24 cellular contexts compared by ENCODE assay signal in genomic region chr3:135752851-135753250, GRCh38.
DNase-seq lines count a peak whose midpoint lies in the region; ATAC-seq, FAIRE-seq and TF ChIP-seq lines count a peak whose summit lies in the region.
"Had no signal": no experiment of that assay in that cellular context is flagged by ENCODE, and none has a peak within 500 bp of the region (broad histone marks: within the 10 kb centered on the region; RNA-seq: fewer than 3 reads in every experiment).

No MANE protein-coding gene starts in this region.

- H3K9me3 Mint-ChIP-seq in activated CD4-positive, alpha-beta memory T cell treated with anti-CD3 and anti-CD28 coated beads, Interleukin-2, amount 10 ng/mL, durations not matched to agents 7 days and 5 days = peaks cover 2% of the 10 kb centered on the region
- H3K9me3 Mint-ChIP-seq: activated naive CD8-positive, alpha-beta T cell treated with anti-CD3 and anti-CD28 coated beads, Interleukin-2, amount 50 U/mL, for 24 hours; memory B cell had no signal

- no peaks in the 10 kb centered on the region for H3K36me3 ChIP-seq in HEK293 (ENCODE audit: control insufficient read depth in 2 of 2, insufficient read depth in 1 of 2, low read length in 2 of 2)
- H3K36me3 ChIP-seq: brain microvascular endothelial cell, colonic mucosa, prostate gland, spleen had no signal

- H3K4me3 ChIP-seq in A549 (no peak overlapping the region), HEK293 (ENCODE audit: low read depth, low read length) (no peak overlapping the region)
- H3K4me3 ChIP-seq: colonic mucosa, prostate gland, spleen had no signal

- H3K4me1 ChIP-seq in A549 = no peaks in the 10 kb centered on the region
- no peaks in the 10 kb centered on the region for H3K4me1 ChIP-seq in HEK293 (ENCODE audit: control insufficient read depth, insufficient read depth, low read length)
- H3K4me1 ChIP-seq: colonic mucosa, prostate gland, spleen had no signal

- ATAC-seq in A549 = no peak
- no peak for ATAC-seq in GM18861 (IDR thresholded peaks at IDR 0.05; ENCODE audit: unreplicated experiment)
- no peak for ATAC-seq in GM21717 (IDR thresholded peaks at IDR 0.05; ENCODE audit: unreplicated experiment)
- ATAC-seq: activated naive CD8-positive, alpha-beta T cell treated with anti-CD3 and anti-CD28 coated beads, Interleukin-2, amount 50 U/mL, for 24 hours; natural killer cell had no signal

- WGBS in A549 (ENCODE audit: missing lambda C conversion rate) = 0% methylated on average over 2 of the region's 2 CpGs

- FAIRE-seq in A549 (lab: Jason Lieb, UNC) = no peak
- FAIRE-seq: endometrium, GM12892, kidney, RCC 7860 had no signal

- H3K27ac Mint-ChIP-seq in activated CD4-positive, alpha-beta memory T cell treated with anti-CD3 and anti-CD28 coated beads, Interleukin-2, amount 10 ng/mL, durations not matched to agents 7 days and 5 days = no peak overlapping the region
- H3K27ac Mint-ChIP-seq: activated naive CD8-positive, alpha-beta T cell treated with anti-CD3 and anti-CD28 coated beads, Interleukin-2, amount 50 U/mL, for 24 hours; memory B cell; natural killer cell had no signal

- no peaks in the 10 kb centered on the region for H3K36me3 Mint-ChIP-seq in activated CD4-positive, alpha-beta memory T cell treated with anti-CD3 and anti-CD28 coated beads, Interleukin-2, amount 10 ng/mL, durations not matched to agents 7 days and 5 days (ENCODE audit: low read depth)
- H3K36me3 Mint-ChIP-seq: memory B cell, natural killer cell had no signal

- H3K27ac ChIP-seq in A549 (no peak overlapping the region), HEK293 (ENCODE audit: extremely low read depth, low read depth, low read length) (no peak overlapping the region), substantia nigra (ENCODE audit: low read depth, low read length, poor library complexity, severe bottlenecking) (no peak overlapping the region)
- H3K27ac ChIP-seq: brain microvascular endothelial cell, C4-2B, colonic mucosa, prostate gland, spleen had no signal

- no peaks in the 10 kb centered on the region for H3K27me3 Mint-ChIP-seq in activated CD4-positive, alpha-beta memory T cell treated with anti-CD3 and anti-CD28 coated beads, Interleukin-2, amount 10 ng/mL, durations not matched to agents 7 days and 5 days
- H3K27me3 Mint-ChIP-seq: activated naive CD8-positive, alpha-beta T cell treated with anti-CD3 and anti-CD28 coated beads, Interleukin-2, amount 50 U/mL, for 24 hours had no signal

- TF ChIP-seq RAD21 in A549 (conservative IDR thresholded peaks at IDR 0.05 in 1 of 2, IDR thresholded peaks at IDR 0.05 in 1 of 2) = no peak

- no peak overlapping the region for H3K4me3 Mint-ChIP-seq in activated CD4-positive, alpha-beta memory T cell treated with anti-CD3 and anti-CD28 coated beads, Interleukin-2, amount 10 ng/mL, durations not matched to agents 7 days and 5 days
- H3K4me3 Mint-ChIP-seq: activated naive CD8-positive, alpha-beta T cell treated with anti-CD3 and anti-CD28 coated beads, Interleukin-2, amount 50 U/mL, for 24 hours; memory B cell; natural killer cell had no signal

- H3K4me1 Mint-ChIP-seq in activated CD4-positive, alpha-beta memory T cell treated with anti-CD3 and anti-CD28 coated beads, Interleukin-2, amount 10 ng/mL, durations not matched to agents 7 days and 5 days = no peaks in the 10 kb centered on the region
- H3K4me1 Mint-ChIP-seq: activated naive CD8-positive, alpha-beta T cell treated with anti-CD3 and anti-CD28 coated beads, Interleukin-2, amount 50 U/mL, for 24 hours; memory B cell; natural killer cell had no signal

- POLR2A ChIA-PET in A549 (lab: Yijun Ruan, JAX) = no interaction called here
- POLR2A ChIA-PET in HEK293 (lab: Yijun Ruan, JAX) = no interaction called here
- POLR2A ChIA-PET in activated CD4-positive, alpha-beta memory T cell treated with anti-CD3 and anti-CD28 coated beads, Interleukin-2, amount 10 ng/mL, durations not matched to agents 7 days and 5 days (lab: Charles Lee) = no interaction called here

- no peak overlapping the region for H3K4me2 ChIP-seq in A549

- CTCF ChIA-PET in A549 (lab: Yijun Ruan, JAX) (interaction anchor here (1.1 kb wide), 1 partner anchor 24 kb away, joined by 3 read pairs; no protein-coding TSS in a partner anchor), HEK293 (lab: Yijun Ruan, JAX) (no interaction called here)
- CTCF ChIA-PET in activated CD4-positive, alpha-beta memory T cell treated with anti-CD3 and anti-CD28 coated beads, Interleukin-2, amount 10 ng/mL, durations not matched to agents 7 days and 5 days (lab: Charles Lee) = interaction anchor here (0.6 kb wide), 1 partner anchor 10 kb away, joined by 3 read pairs; no protein-coding TSS in a partner anchor

- H3K9me3 ChIP-seq in A549 = no peaks in the 10 kb centered on the region
- no peaks in the 10 kb centered on the region for H3K9me3 ChIP-seq in HEK293 (ENCODE audit: control insufficient read depth, insufficient read depth, low read depth, low read length)
- H3K9me3 ChIP-seq: colonic mucosa, prostate gland had no signal

- no peak for TF ChIP-seq POLR2A in A549 (IDR thresholded peaks at IDR 0.05; ENCODE audit: low read length)

- no peak for DNase-seq in A549 (ENCODE audit: low read depth in 1 of 2, low spot score in 1 of 2)
- DNase-seq in SW480 (ENCODE audit: low spot score) = peak; percentile 16
- peak; percentile 72 for DNase-seq in islet precursor cell
- DNase-seq in substantia nigra (lab: John Stamatoyannopoulos, UW) = no peak
- DNase-seq in activated CD4-positive, alpha-beta memory T cell treated with anti-CD3 and anti-CD28 coated beads, Interleukin-2, amount 10 ng/mL, durations not matched to agents 7 days and 5 days = no peak
- DNase-seq: activated CD4-positive, alpha-beta T cell treated with anti-CD3 and anti-CD28 coated beads for 4 hours; activated naive CD8-positive, alpha-beta T cell treated with anti-CD3 and anti-CD28 coated beads, Interleukin-2, amount 50 U/mL, for 24 hours; brain microvascular endothelial cell; colonic mucosa; kidney; natural killer cell; NCI-H146; NCI-H82; spleen; stimulated activated CD8-positive, alpha-beta memory T cell treated with anti-CD3 and anti-CD28 coated beads, Interleukin-4, amount 100 ng/mL, for 48 hours had no signal

- no peak for TF ChIP-seq EP300 in A549 (IDR thresholded peaks at IDR 0.05)

- TF ChIP-seq CTCF in A549 (IDR thresholded peaks at IDR 0.05) (no peak), HEK293 (tag by site-specific recombination; IDR thresholded peaks at IDR 0.05) (no peak)

TF ChIP-seq in A549, 52 proteins besides CTCF, POLR2A, EP300 and RAD21:
- TF ChIP-seq, protein P1, sequence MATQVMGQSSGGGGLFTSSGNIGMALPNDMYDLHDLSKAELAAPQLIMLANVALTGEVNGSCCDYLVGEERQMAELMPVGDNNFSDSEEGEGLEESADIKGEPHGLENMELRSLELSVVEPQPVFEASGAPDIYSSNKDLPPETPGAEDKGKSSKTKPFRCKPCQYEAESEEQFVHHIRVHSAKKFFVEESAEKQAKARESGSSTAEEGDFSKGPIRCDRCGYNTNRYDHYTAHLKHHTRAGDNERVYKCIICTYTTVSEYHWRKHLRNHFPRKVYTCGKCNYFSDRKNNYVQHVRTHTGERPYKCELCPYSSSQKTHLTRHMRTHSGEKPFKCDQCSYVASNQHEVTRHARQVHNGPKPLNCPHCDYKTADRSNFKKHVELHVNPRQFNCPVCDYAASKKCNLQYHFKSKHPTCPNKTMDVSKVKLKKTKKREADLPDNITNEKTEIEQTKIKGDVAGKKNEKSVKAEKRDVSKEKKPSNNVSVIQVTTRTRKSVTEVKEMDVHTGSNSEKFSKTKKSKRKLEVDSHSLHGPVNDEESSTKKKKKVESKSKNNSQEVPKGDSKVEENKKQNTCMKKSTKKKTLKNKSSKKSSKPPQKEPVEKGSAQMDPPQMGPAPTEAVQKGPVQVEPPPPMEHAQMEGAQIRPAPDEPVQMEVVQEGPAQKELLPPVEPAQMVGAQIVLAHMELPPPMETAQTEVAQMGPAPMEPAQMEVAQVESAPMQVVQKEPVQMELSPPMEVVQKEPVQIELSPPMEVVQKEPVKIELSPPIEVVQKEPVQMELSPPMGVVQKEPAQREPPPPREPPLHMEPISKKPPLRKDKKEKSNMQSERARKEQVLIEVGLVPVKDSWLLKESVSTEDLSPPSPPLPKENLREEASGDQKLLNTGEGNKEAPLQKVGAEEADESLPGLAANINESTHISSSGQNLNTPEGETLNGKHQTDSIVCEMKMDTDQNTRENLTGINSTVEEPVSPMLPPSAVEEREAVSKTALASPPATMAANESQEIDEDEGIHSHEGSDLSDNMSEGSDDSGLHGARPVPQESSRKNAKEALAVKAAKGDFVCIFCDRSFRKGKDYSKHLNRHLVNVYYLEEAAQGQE (IDR thresholded peaks at IDR 0.05) = peak; percentile 72
- TF ChIP-seq CBX2 (IDR thresholded peaks at IDR 0.05; ENCODE audit: borderline replicate concordance, low read depth) = no peak

TF ChIP-seq in HEK293, 187 proteins besides CTCF, POLR2A, EP300 and RAD21 (continues in another document):
- no peak for TF ChIP-seq ZBTB10 (tag by site-specific recombination; IDR thresholded peaks at IDR 0.05)

Comparison
In these comparisons a context has a peak if more than half of its experiments do, and no peak if none do; other contexts are left out.
1. DNase-seq: peak in SW480 (single experiment) and islet precursor cell (single experiment); none in A549 (0 of 2), substantia nigra (0 of 49) and activated CD4-positive, alpha-beta memory T cell treated with anti-CD3 and anti-CD28 coated beads, Interleukin-2, amount 10 ng/mL, durations not matched to agents 7 days and 5 days (single experiment).